ENCODE assay signal across 8 cellular contexts in genomic region chr3:197555281-197556261, GRCh38. TPM values are rescaled to one million over a fixed set of nuclear protein-coding genes. Genes with fewer than 3 reads are reported as not detected.
DNase-seq lines count a peak whose midpoint lies in the region; ATAC-seq and TF ChIP-seq lines count a peak whose summit lies in the region.

Gene BDH1, minus strand, starts transcription at chr3:197555968. Its CDS starts 9,525 bp downstream, at chr3:197546443.

- TF ChIP-seq POLR2A in heart left ventricle (IDR thresholded peaks at IDR 0.05) (no peak), vagina (IDR thresholded peaks at IDR 0.05) (no peak)

- peak within 1 kb of the TSS; percentile 83 for H3K27ac ChIP-seq in CD4-positive, CD25-positive, alpha-beta regulatory T cell (ENCODE audit: insufficient read depth, low read length, poor library complexity, severe bottlenecking)
- H3K27ac ChIP-seq in HUES48 (ENCODE audit: low read depth, low read length) (peak within 1 kb of the TSS; percentile 53), SJSA1 (no peak within 1 kb of the TSS; the same call in 1 of the 2 replicates), heart left ventricle (peak within 1 kb of the TSS; percentile 80 to 97 (median 92)), vagina (peak within 1 kb of the TSS; percentile 88)

- peaks cover 15% of the 10 kb centered on the region for H3K4me1 ChIP-seq in CD4-positive, CD25-positive, alpha-beta regulatory T cell (ENCODE audit: control insufficient read depth, insufficient read depth, low read length, poor library complexity, severe bottlenecking)
- H3K4me1 ChIP-seq in HUES48 (ENCODE audit: control insufficient read depth, insufficient read depth, low read length), result peaks cover 16% of the 10 kb centered on the region
- peaks cover 23% of the 10 kb centered on the region for H3K4me1 ChIP-seq in SJSA1 (replicated peaks)
- peaks cover 0 to 26% (median 17%) of the 10 kb centered on the region in 12 donors for H3K4me1 ChIP-seq in heart left ventricle
- H3K4me1 ChIP-seq in vagina, result peaks cover 17% of the 10 kb centered on the region

- no peaks in the 10 kb centered on the region for H3K36me3 ChIP-seq in CD4-positive, CD25-positive, alpha-beta regulatory T cell (ENCODE audit: control insufficient read depth, insufficient read depth, low read length)
- no peaks in the 10 kb centered on the region for H3K36me3 ChIP-seq in HUES48 (ENCODE audit: control insufficient read depth, insufficient read depth, low read length)
- no peaks in the 10 kb centered on the region for H3K36me3 ChIP-seq in SJSA1
- no peaks in the 10 kb centered on the region for H3K36me3 ChIP-seq in heart left ventricle
- H3K36me3 ChIP-seq in vagina, result no peaks in the 10 kb centered on the region

- peak within 1 kb of the TSS; percentile 73 for H3K9ac ChIP-seq in HUES48 (ENCODE audit: low read depth, low read length)

- CTCF ChIA-PET in activated naive CD4-positive, alpha-beta T cell treated with anti-CD3 and anti-CD28 coated beads, Interleukin-2, amount 10 ng/mL, durations not matched to agents 7 days and 5 days (lab: Charles Lee), result interaction anchor here (0.6 kb wide), 1 partner anchor 43 kb away, joined by 3 read pairs; no protein-coding TSS in a partner anchor

- no peaks in the 10 kb centered on the region for H3K9me3 ChIP-seq in CD4-positive, CD25-positive, alpha-beta regulatory T cell (ENCODE audit: control insufficient read depth in 2 of 2, low read length in 2 of 2)
- no peaks in the 10 kb centered on the region for H3K9me3 ChIP-seq in HUES48 (ENCODE audit: control insufficient read depth, insufficient read depth, low read length)
- H3K9me3 ChIP-seq in SJSA1 (replicated peaks), result no peaks in the 10 kb centered on the region
- no peaks in the 10 kb centered on the region for H3K9me3 ChIP-seq in heart left ventricle
- H3K9me3 ChIP-seq in vagina, result no peaks in the 10 kb centered on the region

- H3K9me3 Mint-ChIP-seq in CD4-positive, CD25-positive, alpha-beta regulatory T cell, result peaks cover 0 to 2% (median 0%) of the 10 kb centered on the region in 7 donors
- peaks cover 12% of the 10 kb centered on the region for H3K9me3 Mint-ChIP-seq in activated naive CD4-positive, alpha-beta T cell treated with anti-CD3 and anti-CD28 coated beads, Interleukin-2, amount 10 ng/mL, durations not matched to agents 7 days and 5 days

- peak within 1 kb of the TSS in 2 of 3 donors; percentile 89 to 92 for H3K27ac Mint-ChIP-seq in CD4-positive, CD25-positive, alpha-beta regulatory T cell
- H3K27ac Mint-ChIP-seq in activated naive CD4-positive, alpha-beta T cell treated with anti-CD3 and anti-CD28 coated beads, Interleukin-2, amount 10 ng/mL, durations not matched to agents 7 days and 5 days, result peak within 1 kb of the TSS; percentile 97

- peaks cover 11% of the 10 kb centered on the region for H3K36me3 Mint-ChIP-seq in CD4-positive, CD25-positive, alpha-beta regulatory T cell
- peaks cover 50% of the 10 kb centered on the region for H3K36me3 Mint-ChIP-seq in activated naive CD4-positive, alpha-beta T cell treated with anti-CD3 and anti-CD28 coated beads, Interleukin-2, amount 10 ng/mL, durations not matched to agents 7 days and 5 days

- peaks cover 7 to 26% (median 20%) of the 10 kb centered on the region in 4 donors for H3K4me1 Mint-ChIP-seq in CD4-positive, CD25-positive, alpha-beta regulatory T cell
- peaks cover 59% of the 10 kb centered on the region for H3K4me1 Mint-ChIP-seq in activated naive CD4-positive, alpha-beta T cell treated with anti-CD3 and anti-CD28 coated beads, Interleukin-2, amount 10 ng/mL, durations not matched to agents 7 days and 5 days

- peak within 1 kb of the TSS; percentile 91 to 96 (median 95) for H3K4me3 Mint-ChIP-seq in CD4-positive, CD25-positive, alpha-beta regulatory T cell
- H3K4me3 Mint-ChIP-seq in activated naive CD4-positive, alpha-beta T cell treated with anti-CD3 and anti-CD28 coated beads, Interleukin-2, amount 10 ng/mL, durations not matched to agents 7 days and 5 days, result peak within 1 kb of the TSS; percentile 91

- H3K27me3 ChIP-seq in CD4-positive, CD25-positive, alpha-beta regulatory T cell (ENCODE audit: control insufficient read depth, insufficient read depth, low read length), result peaks cover 9% of the 10 kb centered on the region
- H3K27me3 ChIP-seq in HUES48 (ENCODE audit: control insufficient read depth, insufficient read depth, low read length) (peaks cover 8% of the 10 kb centered on the region; the same call in 1 of the 2 replicates), SJSA1 (replicated peaks) (peaks cover 6% of the 10 kb centered on the region; the same call in 1 of the 2 replicates), heart left ventricle (peaks cover 0 to 27% (median 7%) of the 10 kb centered on the region in 9 donors), vagina (no peaks in the 10 kb centered on the region)

- WGBS in heart left ventricle, 4 donors, result 0 to 2% (median 1%) methylated on average over 30 to 96 of the region's 96 CpGs

- ATAC-seq in CD4-positive, CD25-positive, alpha-beta regulatory T cell (ENCODE audit: low read depth in 2 of 2), result peak; percentile 13 to 25
- ATAC-seq in GM19438 (IDR thresholded peaks at IDR 0.05; ENCODE audit: low read depth, unreplicated experiment), result peak; percentile 33
- ATAC-seq in heart left ventricle, result peak; percentile 0 to 35 (median 22)

- peak within 1 kb of the TSS; percentile 70 for H3K4me3 ChIP-seq in CD4-positive, CD25-positive, alpha-beta regulatory T cell (ENCODE audit: low read depth, low read length)
- H3K4me3 ChIP-seq in HUES48 (ENCODE audit: low read depth, low read length) (peak within 1 kb of the TSS; percentile 73), SJSA1 (peak within 1 kb of the TSS; percentile 58), heart left ventricle (peak within 1 kb of the TSS; percentile 53 to 95 (median 84)), vagina (peak within 1 kb of the TSS; percentile 74 to 81)

- TF ChIP-seq CTCF in heart left ventricle (IDR thresholded peaks at IDR 0.05) (peak in 1 of 12 donors; percentile 8), vagina (IDR thresholded peaks at IDR 0.05) (no peak)

- peak; percentile 45 to 75 (median 45) for DNase-seq in CD4-positive, CD25-positive, alpha-beta regulatory T cell
- peak; percentile 35 to 48 for DNase-seq in SJSA1 (ENCODE audit: low read depth in 1 of 2, low spot score in 2 of 2)
- peak; percentile 80 for DNase-seq in activated naive CD4-positive, alpha-beta T cell treated with anti-CD3 and anti-CD28 coated beads, Interleukin-2, amount 10 ng/mL, durations not matched to agents 7 days and 5 days
- peak in 3 of 5 donors; percentile 32 to 74 (median 34) for DNase-seq in heart left ventricle
- DNase-seq in renal cortical epithelial cell (ENCODE audit: low read depth), result peak; percentile 3
- DNase-seq in vagina (ENCODE audit: extremely low spot score in 2 of 2), result no peak

- intact Hi-C loops in heart left ventricle (cut with DNase I), result no loop called here
- intact Hi-C loops in vagina (cut with DNase I), result no loop called here

- peaks cover 27% of the 10 kb centered on the region for H3K27me3 Mint-ChIP-seq in CD4-positive, CD25-positive, alpha-beta regulatory T cell
- peaks cover 14% of the 10 kb centered on the region for H3K27me3 Mint-ChIP-seq in activated naive CD4-positive, alpha-beta T cell treated with anti-CD3 and anti-CD28 coated beads, Interleukin-2, amount 10 ng/mL, durations not matched to agents 7 days and 5 days

RNA-seq across cellular contexts. Expression of gene BDH1, which starts in this region (rescaled TPM):
- 20.3 TPM for total RNA-seq in CD4-positive, CD25-positive, alpha-beta regulatory T cell
- 10 to 100 TPM; 13.5 to 29.8 (median 22.2) TPM for polyA plus RNA-seq in CD4-positive, CD25-positive, alpha-beta regulatory T cell
- total RNA-seq in SJSA1 (2014; rRNA removed; shearing (Covaris generic)), result 7.9 and 20.0 TPM in 2 replicates
- total RNA-seq in heart left ventricle (100 to 1,000 TPM in 3 of 9 donors, 10 to 100 TPM in 6; 28.5 to 114 (median 72.3) TPM), renal cortical epithelial cell (4.0 and 6.6 TPM in 2 replicates), vagina (30.2 TPM)
- 10 to 100 TPM; 19.5 to 91.9 TPM for polyA plus RNA-seq in heart left ventricle

Comparison
In these comparisons a context has a peak if more than half of its experiments do, and no peak if none do; other contexts are left out.
1. DNase-seq: peak in CD4-positive, CD25-positive, alpha-beta regulatory T cell (3 of 3), SJSA1 (2 of 2), activated naive CD4-positive, alpha-beta T cell treated with anti-CD3 and anti-CD28 coated beads, Interleukin-2, amount 10 ng/mL, durations not matched to agents 7 days and 5 days (single experiment), heart left ventricle (3 of 5) and renal cortical epithelial cell (single experiment); none in vagina (0 of 2).
2. Peak in every context shown above with its lines, with median percentiles within 50 percentile points of each other: ATAC-seq and H3K4me3 ChIP-seq.